8 cellular contexts compared by ENCODE assay signal in genomic region chr10:124221356-124222297, GRCh38.
DNase-seq lines count a peak whose midpoint lies in the region; ATAC-seq lines count a peak whose summit lies in the region.

No MANE protein-coding gene starts in this region.

- no peaks in the 10 kb centered on the region for H3K36me3 Mint-ChIP-seq in activated CD8-positive, alpha-beta T cell treated with anti-CD3 and anti-CD28 coated beads, Interleukin-2, amount 10 ng/mL, durations not matched to agents 7 days and 5 days (ENCODE audit: low read depth)
- no peaks in the 10 kb centered on the region for H3K36me3 Mint-ChIP-seq in CD8-positive, alpha-beta memory T cell

- no peak overlapping the region for H3K4me3 Mint-ChIP-seq in activated CD8-positive, alpha-beta T cell treated with anti-CD3 and anti-CD28 coated beads, Interleukin-2, amount 10 ng/mL, durations not matched to agents 7 days and 5 days
- H3K4me3 Mint-ChIP-seq in CD8-positive, alpha-beta memory T cell: no peak overlapping the region

- H3K9me3 Mint-ChIP-seq in activated CD8-positive, alpha-beta T cell treated with anti-CD3 and anti-CD28 coated beads, Interleukin-2, amount 10 ng/mL, durations not matched to agents 7 days and 5 days (ENCODE audit: insufficient read depth): peaks cover 5% of the 10 kb centered on the region
- H3K9me3 Mint-ChIP-seq in CD8-positive, alpha-beta memory T cell: peaks cover 0 to 10% (median 3%) of the 10 kb centered on the region in 5 donors

- H3K9me3 ChIP-seq in CD8-positive, alpha-beta memory T cell (ENCODE audit: low read length): no peaks in the 10 kb centered on the region

- peaks cover 22% of the 10 kb centered on the region for H3K4me1 Mint-ChIP-seq in activated CD8-positive, alpha-beta T cell treated with anti-CD3 and anti-CD28 coated beads, Interleukin-2, amount 10 ng/mL, durations not matched to agents 7 days and 5 days (ENCODE audit: low read depth)
- H3K4me1 Mint-ChIP-seq in CD8-positive, alpha-beta memory T cell: peaks cover 0 to 4% (median 2%) of the 10 kb centered on the region in 3 donors

- POLR2A ChIA-PET in activated CD8-positive, alpha-beta T cell treated with anti-CD3 and anti-CD28 coated beads, Interleukin-2, amount 10 ng/mL, durations not matched to agents 7 days and 5 days (lab: Charles Lee): interaction anchor here (0.6 kb wide), 1 partner anchor 305 kb away, joined by 4 read pairs; no protein-coding TSS in a partner anchor
- POLR2A ChIA-PET in CD8-positive, alpha-beta memory T cell (lab: Charles Lee): no interaction called here

- no peak overlapping the region for H3K27ac ChIP-seq in CD8-positive, alpha-beta memory T cell (ENCODE audit: low read depth, low read length)

- ATAC-seq in HG02938 (IDR thresholded peaks at IDR 0.05; ENCODE audit: unreplicated experiment) (peak; percentile 70), sciatic nerve (no peak)
- no peak for ATAC-seq in activated CD8-positive, alpha-beta T cell treated with anti-CD3 and anti-CD28 coated beads, Interleukin-2, amount 10 ng/mL, durations not matched to agents 7 days and 5 days

- intact Hi-C loops in sciatic nerve (cut with DNase I): no loop called here

- H3K27me3 ChIP-seq in CD8-positive, alpha-beta memory T cell (ENCODE audit: insufficient read depth, low read length, poor library complexity, severe bottlenecking): no peaks in the 10 kb centered on the region

- H3K36me3 ChIP-seq in CD8-positive, alpha-beta memory T cell (ENCODE audit: insufficient read depth, low read length): no peaks in the 10 kb centered on the region

- peak; percentile 52 for DNase-seq in GM19238 (ENCODE audit: insufficient read length, low spot score)
- DNase-seq in activated CD8-positive, alpha-beta T cell treated with anti-CD3 and anti-CD28 coated beads, Interleukin-2, amount 10 ng/mL, durations not matched to agents 7 days and 5 days: peak; percentile 31
- DNase-seq in sciatic nerve (ENCODE audit: low spot score): peak; percentile 50
- DNase-seq in 8988T: no peak
- no peak for DNase-seq in NCI-H2171 (lab: John Stamatoyannopoulos, UW)
- no peak for DNase-seq in DMS79 treated with DMSO at 0.1 percent for 48 hours (lab: John Stamatoyannopoulos, UW)
- DNase-seq in CD8-positive, alpha-beta memory T cell: no peak

- peaks cover 3% of the 10 kb centered on the region for H3K27me3 Mint-ChIP-seq in activated CD8-positive, alpha-beta T cell treated with anti-CD3 and anti-CD28 coated beads, Interleukin-2, amount 10 ng/mL, durations not matched to agents 7 days and 5 days (ENCODE audit: low read depth)
- H3K27me3 Mint-ChIP-seq in CD8-positive, alpha-beta memory T cell: peaks cover 16 to 24% of the 10 kb centered on the region in 2 donors

- H3K4me3 ChIP-seq in CD8-positive, alpha-beta memory T cell (ENCODE audit: low read length): no peak overlapping the region

- H3K4me1 ChIP-seq in CD8-positive, alpha-beta memory T cell (ENCODE audit: insufficient read depth, low read length): no peaks in the 10 kb centered on the region

- CTCF ChIA-PET in activated CD8-positive, alpha-beta T cell treated with anti-CD3 and anti-CD28 coated beads, Interleukin-2, amount 10 ng/mL, durations not matched to agents 7 days and 5 days (lab: Charles Lee): interaction anchor here (1.3 to 1.9 kb wide), 6 partner anchors 10 to 227 kb away, joined by 5 to 7 read pairs (median 6); no protein-coding TSS in a partner anchor
- CTCF ChIA-PET in CD8-positive, alpha-beta memory T cell (lab: Charles Lee): interaction anchor here (1.4 kb wide), 1 partner anchor 10 kb away, joined by 4 read pairs; no protein-coding TSS in a partner anchor

- peak overlapping the region; percentile 57 for H3K27ac Mint-ChIP-seq in activated CD8-positive, alpha-beta T cell treated with anti-CD3 and anti-CD28 coated beads, Interleukin-2, amount 10 ng/mL, durations not matched to agents 7 days and 5 days
- no peak overlapping the region for H3K27ac Mint-ChIP-seq in CD8-positive, alpha-beta memory T cell

Comparison
In these comparisons a context has a peak if more than half of its experiments do, and no peak if none do; other contexts are left out.
1. DNase-seq: peak in GM19238 (single experiment), activated CD8-positive, alpha-beta T cell treated with anti-CD3 and anti-CD28 coated beads, Interleukin-2, amount 10 ng/mL, durations not matched to agents 7 days and 5 days (single experiment) and sciatic nerve (single experiment); none in 8988T (single experiment), NCI-H2171 (single experiment), DMS79 treated with DMSO at 0.1 percent for 48 hours (single experiment) and CD8-positive, alpha-beta memory T cell (0 of 5).